Comparison of ENCODE assay signal across 15 cellular contexts in the genomic region with DNA sequence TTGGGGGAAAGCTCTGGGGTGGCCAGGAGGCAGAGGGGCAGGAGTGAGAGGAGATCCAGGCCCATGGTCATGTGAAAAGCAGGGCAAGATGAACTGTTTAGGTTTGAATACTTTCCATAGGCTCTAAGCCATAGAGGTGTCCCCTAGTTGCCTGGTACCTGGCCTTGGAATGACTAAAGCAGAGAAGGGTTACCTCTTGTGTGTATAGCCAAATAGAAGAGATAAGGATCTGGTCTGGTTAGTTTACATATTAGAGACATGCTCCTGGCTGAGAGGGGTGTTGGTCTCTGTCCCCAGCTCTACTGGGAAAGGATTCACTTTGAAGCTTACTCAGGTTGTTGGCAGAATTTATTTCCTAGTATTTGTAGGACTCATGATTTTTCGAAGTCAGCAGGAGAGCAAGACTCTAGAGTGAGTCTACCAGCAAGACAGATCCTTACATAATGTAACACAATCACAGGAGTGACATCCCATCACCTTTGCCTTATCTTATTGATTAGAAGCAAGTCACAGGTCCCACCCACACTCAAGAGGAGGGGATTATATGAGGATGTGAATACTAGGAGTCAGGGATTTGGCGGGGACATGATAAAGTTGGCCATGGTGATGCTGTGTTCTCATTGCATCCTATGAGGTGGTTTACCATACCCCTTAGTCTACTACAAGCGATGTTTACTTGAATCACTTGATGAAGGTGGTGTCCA. TPM values are rescaled to one million over a fixed set of nuclear protein-coding genes. Genes with fewer than 3 reads are reported as not detected.
DNase-seq lines count a peak whose midpoint lies in the region; ATAC-seq and TF ChIP-seq lines count a peak whose summit lies in the region.
"Had no signal": no experiment of that assay in that cellular context is flagged by ENCODE, and none has a peak within 500 bp of the region (broad histone marks: within the 10 kb centered on the region; RNA-seq: fewer than 3 reads in every experiment).

No MANE protein-coding gene starts in this region.

- peak overlapping the region; percentile 98 for H3K27ac Mint-ChIP-seq in MCF 10A (ENCODE audit: low read depth, unreplicated experiment)
- H3K27ac Mint-ChIP-seq: H9, natural killer cell had no signal

- no peak for DNase-seq in heart left ventricle
- DNase-seq in left ventricle myocardium superior, result no peak
- DNase-seq in MCF 10A (ENCODE audit: unreplicated experiment), result no peak
- no peak for DNase-seq in mesenchymal stem cell
- DNase-seq in upper lobe of right lung, result no peak
- no peak for DNase-seq in foreskin fibroblast
- no peak for DNase-seq in adrenal gland
- DNase-seq: activated naive CD4-positive, alpha-beta T cell; H9; natural killer cell; NCI-H2107; SHP77; T-helper 9 cell; thyroid gland had no signal

- H2AK5ac ChIP-seq in mesenchymal stem cell (ENCODE audit: low read length, severe bottlenecking), result peak overlapping the region; percentile 25

- no peak overlapping the region for H4K91ac ChIP-seq in mesenchymal stem cell (ENCODE audit: low read length)

- H3K4me1 ChIP-seq in heart left ventricle, result peaks cover 0 to 48% (median 25%) of the 10 kb centered on the region in 12 donors
- H3K4me1 ChIP-seq in mesenchymal stem cell (ENCODE audit: control insufficient read depth, insufficient read depth, low read depth, low read length), result peaks cover 2% of the 10 kb centered on the region
- peaks cover 9% of the 10 kb centered on the region for H3K4me1 ChIP-seq in upper lobe of right lung
- H3K4me1 ChIP-seq in adrenal gland (replicated peaks in 1 of 2), result peaks cover 0 to 5% of the 10 kb centered on the region in 2 donors

- H3K27me3 Mint-ChIP-seq in MCF 10A (ENCODE audit: insufficient read depth, unreplicated experiment), result no peaks in the 10 kb centered on the region

- H3K79me1 ChIP-seq in mesenchymal stem cell (replicated peaks; ENCODE audit: low read length, poor library complexity, severe bottlenecking), result no peaks in the 10 kb centered on the region

- H3K4me2 ChIP-seq in mesenchymal stem cell (ENCODE audit: low read length, poor library complexity, severe bottlenecking), result no peak overlapping the region

- peak overlapping the region; percentile 51 to 99 for H2BK12ac ChIP-seq in mesenchymal stem cell (ENCODE audit: low read length in 2 of 2)

- POLR2A ChIA-PET in MCF 10A (lab: Yijun Ruan, JAX), result interaction anchor here (0.6 to 10.0 kb wide), 4 partner anchors 15 to 276 kb away, joined by 3 to 217 read pairs (median 9); a partner anchor contains a TSS

- TF ChIP-seq POLR2A in heart left ventricle (IDR thresholded peaks at IDR 0.05) (no peak), adrenal gland (IDR thresholded peaks at IDR 0.05) (no peak)

- H3K18ac ChIP-seq in mesenchymal stem cell (ENCODE audit: low read depth in 1 of 2, low read length in 2 of 2), result peak overlapping the region in 1 of 2 experiments; percentile 67

- ATAC-seq in heart left ventricle (no peak), left ventricle myocardium superior (no peak), upper lobe of right lung (no peak), HG02870 (IDR thresholded peaks at IDR 0.05; ENCODE audit: unreplicated experiment) (no peak)
- ATAC-seq: natural killer cell had no signal

- no peak overlapping the region for H2BK15ac ChIP-seq in mesenchymal stem cell (ENCODE audit: low read depth, poor library complexity, severe bottlenecking)

- no peak overlapping the region for H2AFZ ChIP-seq in mesenchymal stem cell (ENCODE audit: low read depth, low read length)

- H3K27me3 ChIP-seq in heart left ventricle, result no peaks in the 10 kb centered on the region
- no peaks in the 10 kb centered on the region for H3K27me3 ChIP-seq in mesenchymal stem cell (ENCODE audit: control insufficient read depth in 1 of 2, insufficient read depth in 1 of 2, low read length in 2 of 2)
- H3K27me3 ChIP-seq in upper lobe of right lung, result no peaks in the 10 kb centered on the region
- H3K27me3 ChIP-seq in adrenal gland, result no peaks in the 10 kb centered on the region
- H3K27me3 ChIP-seq: thyroid gland had no signal

- no peak overlapping the region for H3K4me3 Mint-ChIP-seq in MCF 10A (ENCODE audit: unreplicated experiment)
- H3K4me3 Mint-ChIP-seq: H9, natural killer cell had no signal

- intact Hi-C loops in heart left ventricle (cut with DNase I) (no loop called here), left ventricle myocardium superior (cut with micrococcal nuclease) (no loop called here), MCF 10A (cut with micrococcal nuclease) (loop anchor here (5.0 kb wide), 1 partner anchor 87 kb away; no protein-coding TSS in a partner anchor), upper lobe of right lung (cut with DNase I) (no loop called here), adrenal gland (cut with DNase I) (no loop called here)

- no peaks in the 10 kb centered on the region for H3K9me3 Mint-ChIP-seq in MCF 10A (ENCODE audit: unreplicated experiment)
- H3K9me3 Mint-ChIP-seq: H9, natural killer cell had no signal

- no peak overlapping the region for H3K4me3 ChIP-seq in heart left ventricle
- H3K4me3 ChIP-seq in mesenchymal stem cell (ENCODE audit: insufficient read depth in 1 of 2, low read depth in 1 of 2, low read length in 2 of 2), result no peak overlapping the region
- H3K4me3 ChIP-seq in upper lobe of right lung, result no peak overlapping the region
- H3K4me3 ChIP-seq in foreskin fibroblast (ENCODE audit: low read depth in 1 of 2, low read length in 2 of 2), result no peak overlapping the region
- H3K4me3 ChIP-seq in adrenal gland, result no peak overlapping the region
- H3K4me3 ChIP-seq: thyroid gland had no signal

- H3K36me3 Mint-ChIP-seq in MCF 10A (ENCODE audit: insufficient read depth, unreplicated experiment), result no peaks in the 10 kb centered on the region
- H3K36me3 Mint-ChIP-seq: natural killer cell had no signal

- H3K4me1 Mint-ChIP-seq in MCF 10A (ENCODE audit: insufficient read depth, unreplicated experiment), result peaks cover 48% of the 10 kb centered on the region

- H3K9me3 ChIP-seq in heart left ventricle, result peaks cover 0 to 8% (median 0%) of the 10 kb centered on the region in 12 donors
- peaks cover 5% of the 10 kb centered on the region for H3K9me3 ChIP-seq in mesenchymal stem cell (ENCODE audit: control insufficient read depth, low read length)
- H3K9me3 ChIP-seq in upper lobe of right lung, result no peaks in the 10 kb centered on the region
- no peaks in the 10 kb centered on the region for H3K9me3 ChIP-seq in adrenal gland (replicated peaks in 1 of 3)
- H3K9me3 ChIP-seq: thyroid gland had no signal

- no peak overlapping the region for H2BK120ac ChIP-seq in mesenchymal stem cell (ENCODE audit: low read depth, low read length)

- no peak overlapping the region for H2BK5ac ChIP-seq in mesenchymal stem cell (ENCODE audit: low read depth, low read length, poor library complexity, severe bottlenecking)

- CTCF ChIA-PET in MCF 10A (lab: Yijun Ruan, JAX), result interaction anchor here (1.0 to 2.1 kb wide), 3 partner anchors 19 to 364 kb away, joined by 4 to 6 read pairs (median 5); a partner anchor contains a TSS

- no peak overlapping the region for H3K4ac ChIP-seq in mesenchymal stem cell (ENCODE audit: low read depth in 1 of 2, low read length in 2 of 2)

- H3K36me3 ChIP-seq in heart left ventricle, result no peaks in the 10 kb centered on the region
- H3K36me3 ChIP-seq in mesenchymal stem cell (ENCODE audit: control insufficient read depth in 1 of 2, insufficient read depth in 2 of 2, low read depth in 1 of 2, low read length in 2 of 2), result no peaks in the 10 kb centered on the region
- no peaks in the 10 kb centered on the region for H3K36me3 ChIP-seq in upper lobe of right lung
- H3K36me3 ChIP-seq in adrenal gland (replicated peaks in 1 of 2), result no peaks in the 10 kb centered on the region
- H3K36me3 ChIP-seq: thyroid gland had no signal

- peak overlapping the region; percentile 83 for H3K9ac ChIP-seq in mesenchymal stem cell (ENCODE audit: low read length)

- H3K23ac ChIP-seq in mesenchymal stem cell (ENCODE audit: low read length in 2 of 2), result no peak overlapping the region

- H4K8ac ChIP-seq in mesenchymal stem cell (ENCODE audit: low read length), result no peak overlapping the region

- TF ChIP-seq CTCF in heart left ventricle (IDR thresholded peaks at IDR 0.05) (no peak), MCF 10A (IDR thresholded peaks at IDR 0.05; ENCODE audit: unreplicated experiment) (no peak), upper lobe of right lung (IDR thresholded peaks at IDR 0.05) (no peak), foreskin fibroblast (IDR thresholded peaks at IDR 0.05; ENCODE audit: low read depth, low read length) (no peak), adrenal gland (IDR thresholded peaks at IDR 0.05) (no peak)

- peak overlapping the region in 9 of 12 donors; percentile 28 to 85 (median 75) for H3K27ac ChIP-seq in heart left ventricle
- no peak overlapping the region for H3K27ac ChIP-seq in mesenchymal stem cell (ENCODE audit: low read length, poor library complexity, severe bottlenecking)
- peak overlapping the region; percentile 52 for H3K27ac ChIP-seq in upper lobe of right lung
- no peak overlapping the region for H3K27ac ChIP-seq in adrenal gland

- no peak overlapping the region for H3K14ac ChIP-seq in mesenchymal stem cell (ENCODE audit: low read length in 2 of 2)

- BruUV-seq in MCF 10A (replicated peaks; lab: Mats Ljungman, UMichigan), result no TSS peak

- 85 to 95% (median 90%) methylated on average over 3 of the region's 3 CpGs for WGBS in heart left ventricle, 4 donors
- 100% methylated on average over 2 of the region's 3 CpGs for WGBS in mesenchymal stem cell
- WGBS in adrenal gland, 4 donors, result 82 to 95% (median 92%) methylated on average over 3 of the region's 3 CpGs

RNA-seq across cellular contexts. Expression of a gene that starts 11.4 kb away (rescaled TPM):
- 100 to 1,000 TPM in 5 of 9 donors, 10 to 100 TPM in 4; 61.6 to 224 (median 111) TPM for total RNA-seq in heart left ventricle
- polyA plus RNA-seq in heart left ventricle, result 100 to 1,000 TPM in 1 of 2 donors, 10 to 100 TPM in 1; 99.4 to 117 TPM
- total RNA-seq in left ventricle myocardium superior, result 112 TPM
- 20.1 and 27.7 TPM in 2 replicates for total RNA-seq in MCF 10A (2022)
- polyA plus RNA-seq in mesenchymal stem cell (2013, experiment 1 of 2), result 80.3 TPM
- polyA plus RNA-seq in mesenchymal stem cell (2013, experiment 2 of 2), result 86.8 TPM
- total RNA-seq in upper lobe of right lung, result 188 TPM
- 100 to 1,000 TPM in 1 of 8 donors, 10 to 100 TPM in 7; 49.6 to 164 (median 63.2) TPM for total RNA-seq in adrenal gland
- 10 to 100 TPM; 31.5 to 87.5 (median 83.5) TPM for polyA plus RNA-seq in adrenal gland
- total RNA-seq: natural killer cell had no signal

RNA-seq across cellular contexts. Expression of a gene that starts 55.4 kb away (rescaled TPM):
- total RNA-seq in heart left ventricle, result 10 to 100 TPM in 4 of 9 donors, 1 to 10 TPM in 5; 6.0 to 19.9 (median 9.1) TPM
- polyA plus RNA-seq in heart left ventricle, result 1 to 10 TPM; 4.5 to 7.0 TPM
- total RNA-seq in left ventricle myocardium superior, result 11.6 TPM
- total RNA-seq in MCF 10A (2022), result not detected in 2 replicates
- 0.94 TPM for polyA plus RNA-seq in mesenchymal stem cell (2013, experiment 1 of 2)
- 0.88 TPM for polyA plus RNA-seq in mesenchymal stem cell (2013, experiment 2 of 2)
- total RNA-seq in upper lobe of right lung, result 13.4 TPM
- total RNA-seq in adrenal gland, result 10 to 100 TPM in 7 of 8 donors, 1 to 10 TPM in 1; 8.3 to 24.9 (median 13.7) TPM
- 10 to 100 TPM in 1 of 3 donors, 1 to 10 TPM in 2; 2.4 to 14.7 (median 4.3) TPM for polyA plus RNA-seq in adrenal gland
- total RNA-seq: natural killer cell had no signal

Comparison
In these comparisons a context has a peak if more than half of its experiments do, and no peak if none do; other contexts are left out.
1. H3K27ac ChIP-seq: peak in heart left ventricle (9 of 12) and upper lobe of right lung (single experiment); none in mesenchymal stem cell (single experiment) and adrenal gland (0 of 5).